13 cellular contexts compared by ENCODE assay signal in genomic region chr3:184659797-184660301, GRCh38. TPM values are rescaled to one million over a fixed set of nuclear protein-coding genes. Genes with fewer than 3 reads are reported as not detected.
A peak's percentile ranks its signal among the peaks of the same experiment; 100 is the strongest.
DNase-seq lines count a peak whose midpoint lies in the region; TF ChIP-seq lines count a peak whose summit lies in the region.
"Had no signal": no experiment of that assay in that cellular context is flagged by ENCODE, and none has a peak within 500 bp of the region (broad histone marks: within the 10 kb centered on the region; RNA-seq: fewer than 3 reads in every experiment).

No MANE protein-coding gene starts in this region.

- TF ChIP-seq POLR2A in esophagus muscularis mucosa (IDR thresholded peaks at IDR 0.05; ENCODE audit: low read depth) = no peak

- H3K36me3 ChIP-seq in neutrophil = no peaks in the 10 kb centered on the region
- no peaks in the 10 kb centered on the region for H3K36me3 ChIP-seq in esophagus muscularis mucosa

- intact Hi-C loops in esophagus muscularis mucosa (cut with DNase I) = no loop called here

- TF ChIP-seq EP300 in esophagus muscularis mucosa (IDR thresholded peaks at IDR 0.05) = no peak

- no peak for TF ChIP-seq CTCF in cardiac fibroblast (IDR thresholded peaks at IDR 0.05; ENCODE audit: low read depth, low read length)
- TF ChIP-seq CTCF in neutrophil (IDR thresholded peaks at IDR 0.05) = no peak
- TF ChIP-seq CTCF in esophagus muscularis mucosa (IDR thresholded peaks at IDR 0.05) = no peak

- H3K27me3 ChIP-seq in neutrophil = no peaks in the 10 kb centered on the region
- no peaks in the 10 kb centered on the region for H3K27me3 ChIP-seq in esophagus muscularis mucosa
- H3K27me3 ChIP-seq: testis had no signal

- WGBS in esophagus muscularis mucosa = 90% methylated on average over 2 of the region's 10 CpGs

- H3K27ac ChIP-seq in neutrophil = peak overlapping the region; percentile 75
- no peak overlapping the region for H3K27ac ChIP-seq in esophagus muscularis mucosa (replicated peaks in 1 of 4)
- H3K27ac ChIP-seq: testis had no signal

- H3K9me3 ChIP-seq in neutrophil = no peaks in the 10 kb centered on the region
- no peaks in the 10 kb centered on the region for H3K9me3 ChIP-seq in esophagus muscularis mucosa
- H3K9me3 ChIP-seq: testis had no signal

- H3K4me3 ChIP-seq in cardiac fibroblast (replicated peaks in 1 of 2; ENCODE audit: low read depth in 2 of 2, low read length in 2 of 2) (no peak overlapping the region), neutrophil (ENCODE audit: low read depth in 1 of 2, low read length in 1 of 2) (peak overlapping the region in 1 of 2 experiments; percentile 3), esophagus muscularis mucosa (no peak overlapping the region)
- H3K4me3 ChIP-seq: testis had no signal

- peaks cover 33 to 38% of the 10 kb centered on the region in 2 experiments for H3K4me1 ChIP-seq in neutrophil (ENCODE audit: control insufficient read depth in 1 of 2, insufficient read depth in 1 of 2, low read depth in 1 of 2, low read length in 1 of 2)
- H3K4me1 ChIP-seq in esophagus muscularis mucosa = peaks cover 0 to 7% (median 0%) of the 10 kb centered on the region in 4 donors

- DNase-seq in GM03348 (ENCODE audit: low spot score) = peak; percentile 52
- peak; percentile 20 for DNase-seq in NCI-H226
- peak; percentile 4 to 37 for DNase-seq in cardiac fibroblast (ENCODE audit: low read depth in 2 of 2)
- DNase-seq in NCI-H2081 (lab: John Stamatoyannopoulos, UW) = no peak
- DNase-seq in hippocampal formation (lab: John Stamatoyannopoulos, UW) = no peak
- DNase-seq in SIG-M5 treated with dmso at 0.1 percent for 504 hours (lab: John Stamatoyannopoulos, UW; ENCODE audit: unreplicated experiment) = no peak
- DNase-seq in esophagus muscularis mucosa (ENCODE audit: extremely low spot score) = no peak
- DNase-seq: activated CD8-positive, alpha-beta memory T cell treated with anti-CD3 and anti-CD28 coated beads for 24 hours; activated naive CD4-positive, alpha-beta T cell treated with Interleukin-2 at 50 U/mL for 16 hours; central memory CD4-positive, alpha-beta T cell; NCI-H2029 treated with DMSO at 0.1 percent for 48 hours; testis had no signal

RNA-seq across cellular contexts. Expression of gene MAGEF1, which starts 52.0 kb away (rescaled TPM):
- total RNA-seq in esophagus muscularis mucosa = 10 to 100 TPM; 23.5 to 50.9 (median 34.1) TPM

Comparison
In these comparisons a context has a peak if more than half of its experiments do, and no peak if none do; other contexts are left out.
1. DNase-seq: peak in GM03348 (single experiment), NCI-H226 (single experiment) and cardiac fibroblast (2 of 2); none in NCI-H2081 (0 of 2), hippocampal formation (0 of 2), SIG-M5 treated with dmso at 0.1 percent for 504 hours (single experiment) and esophagus muscularis mucosa (single experiment).